In genomic region chr3:76726034-76726433, GRCh38 we compare ENCODE assay signal across 35 cellular contexts.
"Had no signal": no experiment of that assay in that cellular context is flagged by ENCODE, and none has a peak within 500 bp of the region (broad histone marks: within the 10 kb centered on the region; RNA-seq: fewer than 3 reads in every experiment).

No MANE protein-coding gene starts in this region.

- H3K9me3 ChIP-seq: MG63 had no signal

- H3K36me3 ChIP-seq: MG63 had no signal

- H3K27me3 ChIP-seq: MG63 had no signal

- H3K4me3 ChIP-seq: MG63 had no signal

- DNase-seq: Kasumi-1, MG63, MM.1S, MV-4-11, NCI-H1048, NCI-H1092, NCI-H1092 treated with DMSO at 0.1 percent for 48 hours, NCI-H1105, NCI-H1105 treated with DMSO at 0.1 percent for 48 hours, NCI-H1417, NCI-H1417 treated with DMSO at 0.1 percent for 48 hours, NCI-H1436, NCI-H1436 treated with DMSO at 0.1 percent for 48 hours, NCI-H146, NCI-H1694, NCI-H1694 treated with DMSO at 0.1 percent for 48 hours, NCI-H187, NCI-H187 treated with DMSO at 0.1 percent for 48 hours, NCI-H1930, NCI-H2029, NCI-H2029 treated with DMSO at 0.1 percent for 48 hours, NCI-H2081, NCI-H2081 treated with DMSO at 0.1 percent for 48 hours, NCI-H2107, NCI-H2171, NCI-H2171 treated with DMSO at 0.1 percent for 48 hours, NCI-H2227 treated with DMSO at 0.1 percent for 48 hours, NCI-H226, NCI-H345, NCI-H446, NCI-H446 treated with DMSO at 0.1 percent for 48 hours, NCI-H510A, NCI-H510A treated with DMSO at 0.1 percent for 48 hours, NCI-H524, NCI-H524 treated with DMSO at 0.1 percent for 48 hours had no signal
